ENCODE assay signal across 1 cellular context in the genomic region with DNA sequence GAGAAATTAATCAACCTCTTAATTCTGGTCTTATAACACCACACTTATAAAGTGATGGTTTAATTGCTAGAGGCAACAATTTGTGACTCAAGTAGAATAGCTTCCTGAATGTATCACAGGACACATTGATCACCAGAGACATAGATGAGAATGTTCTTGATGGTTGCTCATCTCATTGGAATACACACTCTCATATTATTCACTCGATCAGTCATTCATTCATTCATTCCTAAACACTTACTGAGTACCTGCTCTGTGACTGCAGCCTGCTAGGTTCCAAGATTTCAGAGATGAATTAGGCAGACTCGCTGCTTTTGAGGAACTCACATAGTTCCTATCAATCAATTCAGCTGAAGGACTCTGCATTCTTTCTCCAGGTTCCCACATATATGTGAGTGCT.
TF ChIP-seq lines count a peak whose summit lies in the region.

No MANE protein-coding gene starts in this region.

TF ChIP-seq in WTC11, 78 proteins besides CTCF, POLR2A, EP300 and RAD21 (continued from another document):
- TF ChIP-seq, protein P1, sequence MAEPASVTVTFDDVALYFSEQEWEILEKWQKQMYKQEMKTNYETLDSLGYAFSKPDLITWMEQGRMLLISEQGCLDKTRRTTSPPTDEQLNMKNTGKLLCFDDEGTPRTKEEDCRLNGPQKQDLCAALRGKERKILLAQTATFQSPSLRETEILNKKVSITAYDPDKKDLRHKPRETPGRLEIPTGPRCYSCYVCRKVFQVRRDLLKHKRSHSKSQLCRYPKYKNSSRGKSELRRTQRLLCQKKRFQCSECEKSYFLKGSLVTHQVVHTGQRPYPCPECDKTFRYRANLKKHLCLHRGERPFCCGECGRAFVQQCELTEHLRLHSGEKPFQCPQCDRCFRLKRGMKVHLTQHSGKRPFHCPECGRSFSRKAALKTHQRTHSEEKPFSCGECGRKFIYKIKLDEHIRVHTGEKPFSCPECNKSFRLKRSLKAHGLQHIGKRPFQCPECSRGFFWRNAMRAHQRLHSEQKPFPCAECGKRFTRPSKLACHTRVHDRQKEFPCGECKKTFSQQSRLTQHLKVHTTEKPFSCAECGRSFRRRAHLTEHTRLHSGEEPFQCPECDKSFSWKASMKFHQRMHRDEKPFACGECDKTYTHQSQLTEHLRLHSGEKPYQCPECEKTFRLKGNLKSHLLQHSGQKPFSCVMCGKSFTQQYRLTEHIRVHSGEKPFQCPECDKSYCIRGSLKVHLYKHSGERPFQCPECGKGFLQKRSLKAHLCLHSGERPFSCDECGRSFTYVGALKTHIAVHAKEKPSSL (CRISPR knock-in tag; conservative IDR thresholded peaks at IDR 0.05) = no peak
- no peak for TF ChIP-seq SOX15 (CRISPR knock-in tag; IDR thresholded peaks at IDR 0.05)
- no peak for TF ChIP-seq MAX (CRISPR knock-in tag; IDR thresholded peaks at IDR 0.05)
- TF ChIP-seq, protein P2, sequence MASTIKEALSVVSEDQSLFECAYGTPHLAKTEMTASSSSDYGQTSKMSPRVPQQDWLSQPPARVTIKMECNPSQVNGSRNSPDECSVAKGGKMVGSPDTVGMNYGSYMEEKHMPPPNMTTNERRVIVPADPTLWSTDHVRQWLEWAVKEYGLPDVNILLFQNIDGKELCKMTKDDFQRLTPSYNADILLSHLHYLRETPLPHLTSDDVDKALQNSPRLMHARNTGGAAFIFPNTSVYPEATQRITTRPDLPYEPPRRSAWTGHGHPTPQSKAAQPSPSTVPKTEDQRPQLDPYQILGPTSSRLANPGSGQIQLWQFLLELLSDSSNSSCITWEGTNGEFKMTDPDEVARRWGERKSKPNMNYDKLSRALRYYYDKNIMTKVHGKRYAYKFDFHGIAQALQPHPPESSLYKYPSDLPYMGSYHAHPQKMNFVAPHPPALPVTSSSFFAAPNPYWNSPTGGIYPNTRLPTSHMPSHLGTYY (CRISPR knock-in tag; IDR thresholded peaks at IDR 0.05) = no peak
